23 cellular contexts compared by ENCODE assay signal in the genomic region with DNA sequence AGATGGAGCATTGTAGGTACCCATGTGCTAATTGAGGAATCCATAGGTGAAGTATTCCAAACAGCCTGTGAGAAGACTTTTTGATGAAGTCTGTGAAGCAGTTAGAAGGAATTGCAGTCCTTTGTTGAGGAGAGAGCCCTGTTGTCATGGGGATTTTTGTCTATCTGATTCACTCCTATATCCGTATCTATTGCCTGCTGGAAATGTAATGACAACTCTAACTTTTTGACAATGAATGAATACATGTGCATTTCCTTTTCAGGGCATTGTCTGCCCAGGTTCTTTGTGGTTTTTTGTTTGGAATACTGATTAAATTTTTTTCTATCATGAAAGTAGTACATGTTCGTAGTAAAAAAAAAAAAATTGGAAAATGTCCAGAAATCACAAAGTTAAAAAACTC. TPM values are rescaled to one million over a fixed set of nuclear protein-coding genes. Genes with fewer than 3 reads are reported as not detected.
"Had no signal": no experiment of that assay in that cellular context is flagged by ENCODE, and none has a peak within 500 bp of the region (broad histone marks: within the 10 kb centered on the region; RNA-seq: fewer than 3 reads in every experiment).

No MANE protein-coding gene starts in this region.

- H3K4me1 ChIP-seq: ascending aorta had no signal

- ATAC-seq: activated naive CD4-positive, alpha-beta T cell treated with anti-CD3 and anti-CD28 coated beads, Interleukin-2, amount 50 U/mL, for 72 hours; activated naive CD8-positive, alpha-beta T cell treated with anti-CD3 and anti-CD28 coated beads, Interleukin-2, amount 50 U/mL, for 24 hours; activated T-cell treated with anti-CD3 and anti-CD28 coated beads, Interleukin-2, amount 50 U/mL, for 4 hours; PC-3; T-helper 17 cell had no signal

- H3K36me3 ChIP-seq: ascending aorta had no signal

- H3K27me3 ChIP-seq: ascending aorta had no signal

- H3K4me3 ChIP-seq: ascending aorta had no signal

- DNase-seq: activated B cell treated with CpG ODN at 0.5 μM for 24 hours; activated CD4-positive, alpha-beta memory T cell treated with anti-CD3 and anti-CD28 coated beads for 36 hours; activated CD4-positive, alpha-beta T cell treated with anti-CD3 and anti-CD28 coated beads for 1 hour; activated CD8-positive, alpha-beta memory T cell treated with anti-CD3 and anti-CD28 coated beads for 24 hours; activated effector memory CD4-positive, alpha-beta T cell treated with anti-CD3 and anti-CD28 coated beads, Interleukin-2, amount 50 U/mL, for 16 hours; activated naive CD4-positive, alpha-beta T cell treated with Interleukin-2 at 50 U/mL for 16 hours; activated naive CD8-positive, alpha-beta T cell treated with anti-CD3 and anti-CD28 coated beads, Interleukin-2, amount 50 U/mL, for 24 hours; activated T-cell treated with anti-CD3 and anti-CD28 coated beads, Interleukin-2, amount 50 U/mL, for 4 hours; amniotic stem cell; MM.1S; NCI-H1105; NCI-H1436; NCI-H1694 treated with DMSO at 0.1 percent for 48 hours; NCI-H2029 treated with DMSO at 0.1 percent for 48 hours; NCI-H446; NCI-H524; PC-3; SHP77 treated with DMSO at 0.1 percent for 48 hours; T-helper 17 cell; T-helper 9 cell had no signal

- H3K27ac ChIP-seq: ascending aorta had no signal

RNA-seq across cellular contexts. Expression of a gene that starts 31.1 kb away (rescaled TPM):
- total RNA-seq: activated B cell treated with CpG ODN at 0.5 μM for 24 hours; activated CD4-positive, alpha-beta memory T cell treated with anti-CD3 and anti-CD28 coated beads for 36 hours; activated CD4-positive, alpha-beta T cell treated with anti-CD3 and anti-CD28 coated beads, Interleukin-2, amount 10 ng/mL, durations not matched to agents 24 days and 14 days; activated naive CD4-positive, alpha-beta T cell treated with anti-CD3 and anti-CD28 coated beads, Interleukin-2, amount 50 U/mL, for 72 hours; activated T-cell treated with anti-CD3 and anti-CD28 coated beads, Interleukin-2, amount 50 U/mL, for 4 hours had no signal
